Comparison of ENCODE assay signal across 23 cellular contexts in the genomic region with DNA sequence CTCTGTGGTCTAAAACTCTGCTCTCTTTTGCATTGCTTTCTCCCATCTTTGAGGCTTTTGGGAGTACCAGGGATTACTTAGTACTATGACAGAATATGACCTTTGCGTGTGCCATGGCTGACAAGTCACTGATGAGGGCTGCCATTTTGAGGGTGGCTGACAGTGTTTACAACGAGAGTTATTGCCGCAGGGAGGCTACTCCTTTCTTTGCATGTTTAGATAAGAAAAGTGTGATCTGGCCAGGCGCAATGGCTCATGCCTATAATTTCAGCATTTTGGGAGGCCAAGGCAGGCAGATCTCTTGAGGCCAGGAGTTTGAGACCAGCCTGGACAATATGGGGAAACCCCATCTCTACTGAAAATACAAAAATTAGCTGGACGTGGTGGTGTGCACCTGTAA.
"Had no signal": no experiment of that assay in that cellular context is flagged by ENCODE, and none has a peak within 500 bp of the region (broad histone marks: within the 10 kb centered on the region; RNA-seq: fewer than 3 reads in every experiment).

No MANE protein-coding gene starts in this region.

- H3K9me3 ChIP-seq: neutrophil, pancreas, right lobe of liver, stomach, thoracic aorta, thyroid gland, upper lobe of left lung, vagina had no signal

- H3K4me1 ChIP-seq: pancreas, psoas muscle, right lobe of liver, stomach, tibial nerve, upper lobe of left lung, vagina had no signal

- DNase-seq: naive thymus-derived CD8-positive, alpha-beta T cell; nephron progenitor cell; nucleus accumbens; pancreas; psoas muscle; right cardiac atrium; right lobe of liver; stimulated activated CD4-positive, alpha-beta T cell treated with anti-CD3 and anti-CD28 coated beads, Interleukin-15, amount 100 ng/mL, for 24 hours; stimulated activated CD4-positive, alpha-beta T cell treated with anti-CD3 and anti-CD28 coated beads, Interleukin-2, amount 100 ng/mL, for 24 hours; stimulated activated CD4-positive, alpha-beta T cell treated with anti-CD3 and anti-CD28 coated beads, Interleukin-2, amount 100 ng/mL, for 48 hours; stimulated activated CD4-positive, alpha-beta T cell treated with anti-CD3 and anti-CD28 coated beads, Interleukin-4, amount 100 ng/mL, for 24 hours; stimulated activated naive B cell treated with anti-CD40 and anti-IgM and Interleukin-4, amounts not matched to agents 10 μg/mL and 1 μg/mL and 100 μg/mL, for 72 hours; stimulated activated naive CD4-positive, alpha-beta T cell treated with Interleukin-2 at 50 U/mL for 16 hours; stomach; thyroid gland; trophoblast cell had no signal

- H3K4me2 ChIP-seq: smooth muscle cell had no signal

- H3K27me3 ChIP-seq: neutrophil, pancreas, right lobe of liver, stomach, thyroid gland, tibial nerve, upper lobe of left lung, vagina had no signal

- H3K4me3 ChIP-seq: pancreas, psoas muscle, right lobe of liver, skin epidermis, smooth muscle cell, stomach, thoracic aorta, thyroid gland, tibial nerve, upper lobe of left lung, vagina had no signal

- H3K27ac ChIP-seq: neutrophil, pancreas, psoas muscle, right lobe of liver, skin epidermis, stomach, thoracic aorta, thyroid gland, tibial nerve, upper lobe of left lung, vagina had no signal

- H3K36me3 ChIP-seq: neutrophil, pancreas, right lobe of liver, stomach, thoracic aorta, thyroid gland, tibial nerve, upper lobe of left lung, vagina had no signal
